In the genomic region with DNA sequence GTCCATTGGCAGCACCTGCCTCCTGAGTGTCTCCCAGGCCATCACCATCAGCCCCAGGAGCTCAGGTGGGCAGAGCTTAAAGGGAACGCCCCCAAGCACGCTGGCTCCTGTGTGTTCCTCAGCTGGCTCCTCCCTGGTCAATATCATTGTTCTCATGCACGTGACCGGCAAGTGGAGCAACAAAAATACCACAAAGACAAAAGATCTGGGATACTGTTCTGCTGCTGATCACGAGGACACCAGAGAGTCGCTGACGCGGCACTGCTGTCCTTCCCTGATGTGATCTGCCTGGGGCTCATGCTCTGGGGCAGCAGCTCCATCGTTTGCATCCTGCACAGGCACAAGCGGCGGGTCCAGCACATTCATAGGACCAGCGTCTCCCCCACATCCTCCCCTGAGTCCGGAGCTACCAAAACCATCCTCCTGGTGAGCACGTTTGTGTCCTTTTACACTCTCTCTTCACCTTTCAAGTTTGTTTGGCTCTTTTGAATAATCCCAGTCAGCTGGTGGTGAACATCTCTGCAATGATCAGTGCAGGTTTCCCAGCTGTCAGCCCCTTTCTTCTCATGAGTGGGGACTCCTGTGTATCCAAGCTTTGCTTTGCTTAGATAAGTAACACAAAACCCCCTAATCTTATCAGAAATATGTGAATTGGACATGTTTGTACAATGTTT, we compare ENCODE assay signal across 8 cellular contexts. TPM values are rescaled to one million over a fixed set of nuclear protein-coding genes. Genes with fewer than 3 reads are reported as not detected.
DNase-seq lines count a peak whose midpoint lies in the region; ATAC-seq and TF ChIP-seq lines count a peak whose summit lies in the region.
"Not testable (repeated sequence)": the region's sequence is repeated elsewhere in the genome, so short reads cannot be mapped to it uniquely, and the experiment has no call there.

No MANE protein-coding gene starts in this region.

- not testable (repeated sequence) for H3K9me2 ChIP-seq in neural cell (ENCODE audit: insufficient read depth, low read length)

- not testable (repeated sequence) for H4K8ac ChIP-seq in IMR-90 (ENCODE audit: low read depth in 2 of 2, low read length in 2 of 2)

- H2BK5ac ChIP-seq in IMR-90 (ENCODE audit: low read depth, low read length, poor library complexity, severe bottlenecking) = not testable (repeated sequence)

- H2AK5ac ChIP-seq in IMR-90 (ENCODE audit: low read depth, low read length) = not testable (repeated sequence)

- H4K5ac ChIP-seq in IMR-90 (ENCODE audit: low read depth, low read length) = not testable (repeated sequence)

- intact Hi-C loops in IMR-90 (cut with micrococcal nuclease) = loop anchor here (2.0 kb wide), 1 partner anchor 243 kb away; no protein-coding TSS in a partner anchor
- intact Hi-C loops in testis (cut with DNase I; ENCODE audit: low total_unique reads) = not testable (repeated sequence)

- not testable (repeated sequence) for H3F3A ChIP-seq in neural cell (ENCODE audit: insufficient read depth, low read length, poor library complexity, severe bottlenecking)

- H3K4me3 ChIP-seq in IMR-90 (ENCODE audit: insufficient read depth, low read depth, low read length); testis: not testable (repeated sequence)
- peak overlapping the region in 1 of 2 donors; percentile 42 for H3K4me3 ChIP-seq in gastroesophageal sphincter
- H3K4me3 ChIP-seq in neural cell (ENCODE audit: low read length) = peak overlapping the region; percentile 35

- 25% methylated on average over 3 of the region's 14 CpGs; no CpG with 5 or more reads in 1 of the 2 experiments for WGBS in IMR-90 (ENCODE audit: extremely low coverage in 2 of 2, insufficient read length in 1 of 2), 2 experiments
- 0% methylated on average over 1 of the region's 14 CpGs; no CpG with 5 or more reads in 1 of the 2 donors for WGBS in gastroesophageal sphincter (ENCODE audit: low coverage in 1 of 2), 2 donors
- WGBS in testis, 2 donors = 9% methylated on average over 9 of the region's 14 CpGs; no CpG with 5 or more reads in 1 of the 2 donors

- dilution Hi-C loops in IMR-90 (cut with HindIII; ENCODE audit: low sequenced_read_pairs, unreplicated experiment) = not testable (repeated sequence)

- not testable (repeated sequence) for H2AFZ ChIP-seq in IMR-90 (replicated peaks; ENCODE audit: low read length, poor library complexity); neural cell (ENCODE audit: low read depth, low read length)

- not testable (repeated sequence) for H3K27ac ChIP-seq in IMR-90 (ENCODE audit: insufficient read depth, low read length); neural cell (ENCODE audit: low read length)
- H3K27ac ChIP-seq in gastroesophageal sphincter (peak overlapping the region in 1 of 4 donors; percentile 73), testis (peak overlapping the region in 1 of 2 donors; percentile 44)

- H3K4me1 Mint-ChIP-seq in WTC11 = peaks cover 24% of the 10 kb centered on the region

- H2AK9ac ChIP-seq in IMR-90 (replicated peaks; ENCODE audit: low read depth, low read length, poor library complexity) = not testable (repeated sequence)

- not testable (repeated sequence) for BruUV-seq in IMR-90 (replicated peaks; lab: Mats Ljungman, UMichigan)

- not testable (repeated sequence) for H3K27me3 Mint-ChIP-seq in WTC11 (ENCODE audit: low read depth)

- H3K4me3 Mint-ChIP-seq in WTC11 = peak overlapping the region; percentile 58

- DNase-seq in DMS53 (lab: John Stamatoyannopoulos, UW) (peak; percentile 52), NCI-H69 (lab: John Stamatoyannopoulos, UW) (peak; percentile 31), inferior parietal cortex (ENCODE audit: extremely low spot score) (peak; percentile 20), testis (peak; percentile 52)
- DNase-seq in IMR-90; WTC11 (ENCODE audit: low spot score): not testable (repeated sequence)

- H3K18ac ChIP-seq in IMR-90 (ENCODE audit: low read depth, low read length) = not testable (repeated sequence)

- H3K4me1 ChIP-seq in IMR-90 (ENCODE audit: control insufficient read depth, insufficient read depth, low read length); testis: not testable (repeated sequence)
- peaks cover 0 to 22% (median 0%) of the 10 kb centered on the region in 3 donors for H3K4me1 ChIP-seq in gastroesophageal sphincter

- H3K27me3 ChIP-seq in IMR-90 (ENCODE audit: control insufficient read depth, insufficient read depth, low read length); neural cell (ENCODE audit: insufficient read depth, low read depth, low read length); testis: not testable (repeated sequence)
- peaks cover 19% of the 10 kb centered on the region for H3K27me3 ChIP-seq in gastroesophageal sphincter

- not testable (repeated sequence) for H3K9me1 ChIP-seq in IMR-90 (ENCODE audit: insufficient read depth, low read length)

- not testable (repeated sequence) for H3K4ac ChIP-seq in IMR-90 (ENCODE audit: low read depth, low read length)

- TF ChIP-seq RAD21 in IMR-90 (IDR thresholded peaks at IDR 0.05; ENCODE audit: low read length); neural cell (conservative IDR thresholded peaks at IDR 0.05): not testable (repeated sequence)

- H3K9me3 Mint-ChIP-seq in WTC11 = not testable (repeated sequence)

- H3K56ac ChIP-seq in IMR-90 (ENCODE audit: extremely low read depth, insufficient read depth, low read length) = not testable (repeated sequence)

- H3K79me2 ChIP-seq in neural cell (replicated peaks; ENCODE audit: insufficient read depth, low read length) = not testable (repeated sequence)

- not testable (repeated sequence) for H3K4me2 ChIP-seq in IMR-90 (ENCODE audit: low read depth, low read length); neural cell (ENCODE audit: low read length)

- H3K14ac ChIP-seq in IMR-90 (replicated peaks; ENCODE audit: low read depth, low read length) = not testable (repeated sequence)

- not testable (repeated sequence) for H3K36me3 ChIP-seq in IMR-90 (ENCODE audit: control insufficient read depth, insufficient read depth, low read length); gastroesophageal sphincter; neural cell (ENCODE audit: insufficient read depth, low read length); testis (ENCODE audit: low read depth, missing control alignments)

- POLR2A ChIA-PET in IMR-90 (lab: Charles Lee; ENCODE audit: unreplicated experiment); WTC11 (lab: Charles Lee): not testable (repeated sequence)

- ATAC-seq in IMR-90 (ENCODE audit: low read depth) = peak; percentile 59
- ATAC-seq in WTC11 = peak; percentile 87
- peak; percentile 29 for ATAC-seq in gastroesophageal sphincter

- not testable (repeated sequence) for H2BK120ac ChIP-seq in IMR-90 (ENCODE audit: low read depth, low read length)

- H4K91ac ChIP-seq in IMR-90 (ENCODE audit: insufficient read depth, low read depth, low read length) = not testable (repeated sequence)

- CTCF ChIA-PET in IMR-90 (lab: Yijun Ruan, JAX) = not testable (repeated sequence)
- CTCF ChIA-PET in WTC11 (lab: Charles Lee) = interaction anchor here (0.7 to 1.2 kb wide), 6 partner anchors 8 to 289 kb away, joined by 3 to 4 read pairs (median 3); no protein-coding TSS in a partner anchor

- H3K9me3 ChIP-seq in IMR-90 (ENCODE audit: control insufficient read depth, insufficient read depth, low read length); gastroesophageal sphincter; neural cell (ENCODE audit: low read length); testis: not testable (repeated sequence)

- TF ChIP-seq POLR2A in IMR-90 (IDR thresholded peaks at IDR 0.05; ENCODE audit: low read depth, low read length); gastroesophageal sphincter (IDR thresholded peaks at IDR 0.05); testis (IDR thresholded peaks at IDR 0.05): not testable (repeated sequence)

- in situ Hi-C loops in IMR-90 (cut with MboI; ENCODE audit: low sequenced_read_pairs) = not testable (repeated sequence)

- not testable (repeated sequence) for H3K23ac ChIP-seq in IMR-90 (ENCODE audit: low read depth, low read length)

- not testable (repeated sequence) for H3K36me3 Mint-ChIP-seq in WTC11

- H3K9ac ChIP-seq in IMR-90 (ENCODE audit: low read depth, low read length); neural cell (ENCODE audit: low read length): not testable (repeated sequence)

- H2BK15ac ChIP-seq in IMR-90 (ENCODE audit: low read depth, low read length) = not testable (repeated sequence)

- TF ChIP-seq EP300 in gastroesophageal sphincter (IDR thresholded peaks at IDR 0.05); neural cell (conservative IDR thresholded peaks at IDR 0.05; ENCODE audit: poor library complexity, severe bottlenecking): not testable (repeated sequence)

- not testable (repeated sequence) for H3K79me1 ChIP-seq in IMR-90 (ENCODE audit: low read depth in 1 of 2, low read length in 2 of 2)

- TF ChIP-seq CTCF in IMR-90 (conservative IDR thresholded peaks at IDR 0.05; ENCODE audit: low read depth, low read length); WTC11 (IDR thresholded peaks at IDR 0.05); neural cell (IDR thresholded peaks at IDR 0.05; ENCODE audit: poor library complexity, severe bottlenecking): not testable (repeated sequence)
- TF ChIP-seq CTCF in gastroesophageal sphincter (IDR thresholded peaks at IDR 0.05) (peak in 1 of 4 experiments; percentile 23), testis (IDR thresholded peaks at IDR 0.05) (peak in 1 of 3 experiments; percentile 28)

- H4K20me1 ChIP-seq in IMR-90 (ENCODE audit: insufficient read depth, low read length); neural cell (ENCODE audit: insufficient read depth): not testable (repeated sequence)

- H3K27ac Mint-ChIP-seq in WTC11 = not testable (repeated sequence)

- H2BK20ac ChIP-seq in IMR-90 (ENCODE audit: low read depth, low read length) = not testable (repeated sequence)

RNA-seq across cellular contexts. Expression of gene ZNF331, which starts 34.1 kb away (rescaled TPM):
- total RNA-seq in IMR-90 (2012; rRNA removed) (11.1 and 12.2 TPM in 2 replicates), WTC11 (2021) (56.0 to 62.0 TPM (median 56.7 TPM) in 3 replicates), gastroesophageal sphincter (10 to 100 TPM; 23.9 to 29.2 (median 26.1) TPM), testis (10 to 100 TPM; 31.4 to 36.5 TPM)
- polyA plus RNA-seq in IMR-90 (2012; rRNA removed) (5.4 and 6.6 TPM in 2 replicates), neural cell (10.7 and 13.3 TPM in 2 replicates), testis (ENCODE audit: insufficient read depth, low read depth, low replicate concordance) (26.5 TPM)
- 2.5 and 2.6 TPM in 2 replicates for polyA plus RNA-seq in IMR-90 (2012; cell fraction: cytosol; rRNA removed)
- polyA plus RNA-seq in IMR-90 (2012; cell fraction: nucleus; rRNA removed; ENCODE audit: low replicate concordance) = 19.3 and 55.4 TPM in 2 replicates
- 20.2 and 23.4 TPM in 2 replicates for polyA minus RNA-seq in neural cell

RNA-seq across cellular contexts. Expression of gene ZNF813, which starts 36.3 kb away (rescaled TPM):
- 3.4 and 6.1 TPM in 2 replicates for total RNA-seq in IMR-90 (2012; rRNA removed)
- polyA plus RNA-seq in IMR-90 (2012; rRNA removed) = 0.40 and 0.82 TPM in 2 replicates
- 0.13 and 0.23 TPM in 2 replicates for polyA plus RNA-seq in IMR-90 (2012; cell fraction: cytosol; rRNA removed)
- polyA plus RNA-seq in IMR-90 (2012; cell fraction: nucleus; rRNA removed; ENCODE audit: low replicate concordance) = 0.08 and 0.45 TPM in 2 replicates
- total RNA-seq in WTC11 (2021) = 15.2 to 17.6 TPM (median 17.5 TPM) in 3 replicates
- total RNA-seq in gastroesophageal sphincter = 1 to 10 TPM; 2.4 to 3.4 (median 2.7) TPM
- 1.9 and 2.6 TPM in 2 replicates for polyA plus RNA-seq in neural cell
- 8.3 and 10.7 TPM in 2 replicates for polyA minus RNA-seq in neural cell
- 1 to 10 TPM; 4.6 to 4.8 TPM for total RNA-seq in testis
- polyA plus RNA-seq in testis (ENCODE audit: insufficient read depth, low read depth, low replicate concordance) = 2.0 TPM

Comparison
In these comparisons a context has a peak if more than half of its experiments do, and no peak if none do; other contexts are left out.
1. ATAC-seq: peak in every context shown above with its lines; median percentile 87 in WTC11; 59 in IMR-90; 29 in gastroesophageal sphincter.